In genomic region chr21:15483138-15483780, GRCh38 we compare ENCODE assay signal across 8 cellular contexts.
DNase-seq lines count a peak whose midpoint lies in the region; ATAC-seq and TF ChIP-seq lines count a peak whose summit lies in the region.

No MANE protein-coding gene starts in this region.

- H3K27me3 Mint-ChIP-seq in activated T-helper 1 cell treated with anti-CD3 and anti-CD28 coated beads, Interleukin-12 subunit alpha, Interleukin-12 subunit beta, Interleukin-2, Interleukin-4 antibody, amounts not matched to agents 30 ng/mL and 10 ng/mL and 1 ng/mL, durations not matched to agents 14 hours and 24 hours and 36 hours (ENCODE audit: insufficient read depth), result peaks cover 4% of the 10 kb centered on the region

- H3K4me3 ChIP-seq in Peyer's patch, result no peak overlapping the region
- H3K4me3 ChIP-seq in neutrophil (ENCODE audit: low read depth in 1 of 2, low read length in 1 of 2), result no peak overlapping the region

- no peaks in the 10 kb centered on the region for H3K36me3 Mint-ChIP-seq in activated T-helper 1 cell treated with anti-CD3 and anti-CD28 coated beads, Interleukin-12 subunit alpha, Interleukin-12 subunit beta, Interleukin-2, Interleukin-4 antibody, amounts not matched to agents 30 ng/mL and 10 ng/mL and 1 ng/mL, durations not matched to agents 14 hours and 24 hours and 36 hours (ENCODE audit: low read depth)

- H3K4me1 ChIP-seq in Peyer's patch (no peaks in the 10 kb centered on the region), neutrophil (ENCODE audit: control insufficient read depth in 1 of 2, insufficient read depth in 1 of 2, low read depth in 1 of 2, low read length in 1 of 2) (no peaks in the 10 kb centered on the region)

- no peaks in the 10 kb centered on the region for H3K36me3 ChIP-seq in Peyer's patch
- H3K36me3 ChIP-seq in neutrophil, result no peaks in the 10 kb centered on the region

- H3K27ac ChIP-seq in Peyer's patch (no peak overlapping the region), neutrophil (no peak overlapping the region)

- H3K9me3 ChIP-seq in Peyer's patch (no peaks in the 10 kb centered on the region), neutrophil (no peaks in the 10 kb centered on the region)

- peak; percentile 98 for ATAC-seq in GM21786 (IDR thresholded peaks at IDR 0.05; ENCODE audit: unreplicated experiment)

- TF ChIP-seq CTCF in Peyer's patch (IDR thresholded peaks at IDR 0.05) (peak; percentile 38 to 92 (median 88)), neutrophil (IDR thresholded peaks at IDR 0.05) (peak; percentile 58)

- peaks cover 8% of the 10 kb centered on the region for H3K9me3 Mint-ChIP-seq in activated T-helper 1 cell treated with anti-CD3 and anti-CD28 coated beads, Interleukin-12 subunit alpha, Interleukin-12 subunit beta, Interleukin-2, Interleukin-4 antibody, amounts not matched to agents 30 ng/mL and 10 ng/mL and 1 ng/mL, durations not matched to agents 14 hours and 24 hours and 36 hours

- DNase-seq in EL (peak; percentile 81), KBM-7 (peak; percentile 84), Peyer's patch (peak; percentile 82 to 95 (median 86)), fibroblast of the conjunctiva (ENCODE audit: low read depth) (peak; percentile 86), superior temporal gyrus (ENCODE audit: extremely low spot score) (peak; percentile 96)
- peak; percentile 57 for DNase-seq in activated T-helper 1 cell treated with anti-CD3 and anti-CD28 coated beads, Interleukin-12 subunit alpha, Interleukin-12 subunit beta, Interleukin-2, Interleukin-4 antibody, amounts not matched to agents 30 ng/mL and 10 ng/mL and 1 ng/mL, durations not matched to agents 14 hours and 24 hours and 36 hours (ENCODE audit: low spot score)

- H3K4me1 Mint-ChIP-seq in activated T-helper 1 cell treated with anti-CD3 and anti-CD28 coated beads, Interleukin-12 subunit alpha, Interleukin-12 subunit beta, Interleukin-2, Interleukin-4 antibody, amounts not matched to agents 30 ng/mL and 10 ng/mL and 1 ng/mL, durations not matched to agents 14 hours and 24 hours and 36 hours (ENCODE audit: low read depth), result peaks cover 19% of the 10 kb centered on the region

- no peak overlapping the region for H3K27ac Mint-ChIP-seq in activated T-helper 1 cell treated with anti-CD3 and anti-CD28 coated beads, Interleukin-12 subunit alpha, Interleukin-12 subunit beta, Interleukin-2, Interleukin-4 antibody, amounts not matched to agents 30 ng/mL and 10 ng/mL and 1 ng/mL, durations not matched to agents 14 hours and 24 hours and 36 hours

- intact Hi-C loops in activated T-helper 1 cell treated with anti-CD3 and anti-CD28 coated beads, Interleukin-12 subunit alpha, Interleukin-12 subunit beta, Interleukin-2, Interleukin-4 antibody, amounts not matched to agents 30 ng/mL and 10 ng/mL and 1 ng/mL, durations not matched to agents 14 hours and 24 hours and 36 hours (cut with micrococcal nuclease), result loop anchor here (1.0 to 10.0 kb wide), 7 partner anchors 109 to 1224 kb away; partner anchors contain the start of gene HSPA13

- in situ Hi-C loops in KBM-7 (cut with MboI; ENCODE audit: low pct_unique_long_range_greater_than_20kb, low sequenced_read_pairs), result no loop called here

- H3K4me3 Mint-ChIP-seq in activated T-helper 1 cell treated with anti-CD3 and anti-CD28 coated beads, Interleukin-12 subunit alpha, Interleukin-12 subunit beta, Interleukin-2, Interleukin-4 antibody, amounts not matched to agents 30 ng/mL and 10 ng/mL and 1 ng/mL, durations not matched to agents 14 hours and 24 hours and 36 hours, result no peak overlapping the region

- no peak for TF ChIP-seq POLR2A in Peyer's patch (IDR thresholded peaks at IDR 0.05)

- H3K27me3 ChIP-seq in Peyer's patch, result no peaks in the 10 kb centered on the region
- no peaks in the 10 kb centered on the region for H3K27me3 ChIP-seq in neutrophil
